30 cellular contexts compared by ENCODE assay signal in genomic region chr1:54928327-54928726, GRCh38. TPM values are rescaled to one million over a fixed set of nuclear protein-coding genes. Genes with fewer than 3 reads are reported as not detected.
DNase-seq lines count a peak whose midpoint lies in the region; ATAC-seq and TF ChIP-seq lines count a peak whose summit lies in the region.
"Had no signal": no experiment of that assay in that cellular context is flagged by ENCODE, and none has a peak within 500 bp of the region (broad histone marks: within the 10 kb centered on the region; RNA-seq: fewer than 3 reads in every experiment).

No MANE protein-coding gene starts in this region.

- no peak overlapping the region for H4K5ac ChIP-seq in mesendoderm (ENCODE audit: low read length)

- peaks cover 8% of the 10 kb centered on the region; the same call in 1 of the 2 replicates for H3F3A ChIP-seq in GM23248 (ENCODE audit: insufficient read depth)

- H4K8ac ChIP-seq in mesendoderm (ENCODE audit: low read depth, low read length) = no peak overlapping the region

- no peak overlapping the region for H3K27ac ChIP-seq in GM23248
- peak overlapping the region in 4 of 5 donors; percentile 51 to 64 (median 58) for H3K27ac ChIP-seq in adrenal gland
- peak overlapping the region in 8 of 10 donors; percentile 72 to 87 (median 76) for H3K27ac ChIP-seq in heart right ventricle
- H3K27ac ChIP-seq in mesendoderm (ENCODE audit: low read depth, low read length) = no peak overlapping the region
- H3K27ac ChIP-seq: BLaER1 treated with 17β-estradiol and CSF1 and Interleukin-3, amounts not matched to agents 10 nM and 100 nM; RWPE1 had no signal

- H3K4ac ChIP-seq in mesendoderm (ENCODE audit: low read depth, low read length) = no peak overlapping the region

- H3K4me1 ChIP-seq in GM23248 (ENCODE audit: insufficient read depth) = peaks cover 18% of the 10 kb centered on the region
- H3K4me1 ChIP-seq in adrenal gland (replicated peaks in 1 of 2) = peaks cover 18 to 19% of the 10 kb centered on the region in 2 donors
- peaks cover 10 to 37% (median 21%) of the 10 kb centered on the region in 9 donors for H3K4me1 ChIP-seq in heart right ventricle
- no peaks in the 10 kb centered on the region for H3K4me1 ChIP-seq in mesendoderm (ENCODE audit: control insufficient read depth, low read depth, low read length)
- H3K4me1 ChIP-seq: HAP-1 had no signal

- DNase-seq in GM23248 (peak; percentile 4), adrenal gland (peak in 3 of 7 donors; percentile 35 to 41 (median 35)), heart right ventricle (no peak), mesendoderm (no peak), NCI-H748 treated with DMSO at 0.1 percent for 48 hours (lab: John Stamatoyannopoulos, UW) (no peak), HEK293T (ENCODE audit: extremely low spot score) (no peak), NCI-H187 treated with DMSO at 0.1 percent for 48 hours (lab: John Stamatoyannopoulos, UW) (no peak)
- DNase-seq: activated CD4-positive, alpha-beta T cell treated with anti-CD3 and anti-CD28 coated beads for 36 hours; activated gamma-delta T cell; activated T-cell treated with anti-CD3 and anti-CD28 coated beads for 4 hours; COR-L47; DMS79 treated with DMSO at 0.1 percent for 48 hours; GF-D8; left colon; naive thymus-derived CD8-positive, alpha-beta T cell; NCI-H1105 treated with DMSO at 0.1 percent for 48 hours; NCI-H2029; NCI-H226; occipital lobe; stimulated activated CD4-positive, alpha-beta T cell treated with anti-CD3 and anti-CD28 coated beads, Interleukin-1b, Interleukin-23, amount 100 ng/mL, for 48 hours; T-helper 17 cell; trophoblast cell had no signal

- POLR2A ChIA-PET in HEK293T (lab: Yijun Ruan, JAX) = interaction anchor here (1.2 kb wide), 1 partner anchor 94 kb away, joined by 4 read pairs; no protein-coding TSS in a partner anchor

- H3K9me2 ChIP-seq in GM23248 (ENCODE audit: insufficient read depth) = no peaks in the 10 kb centered on the region

- no peak overlapping the region for H2BK120ac ChIP-seq in mesendoderm (ENCODE audit: low read depth, low read length)

- WGBS in GM23248 (ENCODE audit: low coverage in 1 of 2, low lambda C conversion rate in 2 of 2, missing lambda C conversion rate in 2 of 2), 2 experiments = 91 to 95% methylated on average over 2 of the region's 2 CpGs
- 61 to 79% (median 71%) methylated on average over 2 of the region's 2 CpGs for WGBS in adrenal gland, 4 donors
- 71 to 78% methylated on average over 2 of the region's 2 CpGs for WGBS in heart right ventricle, 2 donors
- WGBS in mesendoderm (ENCODE audit: extremely low coverage, insufficient coverage, low lambda C conversion rate) = no CpG with 5 or more reads among the region's 2 CpGs

- peak overlapping the region; percentile 22 for H3K56ac ChIP-seq in mesendoderm (ENCODE audit: low read length)

- no peaks in the 10 kb centered on the region for H3K79me2 ChIP-seq in GM23248 (ENCODE audit: insufficient read depth)
- H3K79me2 ChIP-seq in mesendoderm (ENCODE audit: control insufficient read depth, insufficient read depth, low read length) = no peaks in the 10 kb centered on the region

- H3K4me2 ChIP-seq in GM23248 (ENCODE audit: unreplicated experiment) (no peak overlapping the region), mesendoderm (ENCODE audit: low read length) (no peak overlapping the region)
- H3K4me2 ChIP-seq: smooth muscle cell had no signal

- H3K18ac ChIP-seq in mesendoderm (ENCODE audit: low read length) = no peak overlapping the region

- CTCF ChIA-PET in HEK293T (lab: Yijun Ruan, JAX) = interaction anchor here (1.4 kb wide), 1 partner anchor 12 kb away, joined by 3 read pairs; no protein-coding TSS in a partner anchor

- H2BK15ac ChIP-seq in mesendoderm (replicated peaks; ENCODE audit: low read depth) = no peak overlapping the region

- intact Hi-C loops in adrenal gland (cut with DNase I) (no loop called here), heart right ventricle (cut with DNase I) (no loop called here)

- no peak for TF ChIP-seq CTCF in adrenal gland (IDR thresholded peaks at IDR 0.05)
- no peak for TF ChIP-seq CTCF in heart right ventricle (IDR thresholded peaks at IDR 0.05)

- H3K36me3 ChIP-seq in GM23248 (ENCODE audit: low read depth) = no peaks in the 10 kb centered on the region
- H3K36me3 ChIP-seq in adrenal gland (replicated peaks in 1 of 2) = no peaks in the 10 kb centered on the region
- no peaks in the 10 kb centered on the region for H3K36me3 ChIP-seq in heart right ventricle
- no peaks in the 10 kb centered on the region for H3K36me3 ChIP-seq in mesendoderm (ENCODE audit: control insufficient read depth, insufficient read depth, low read length)
- H3K36me3 ChIP-seq: BLaER1 treated with 17β-estradiol and CSF1 and Interleukin-3, amounts not matched to agents 10 nM and 100 nM; HAP-1 had no signal

- H3K79me1 ChIP-seq in mesendoderm (ENCODE audit: low read length) = no peaks in the 10 kb centered on the region

- in situ Hi-C loops in GM23248 (cut with MboI) = no loop called here

- no peak for TF ChIP-seq POLR2A in adrenal gland (IDR thresholded peaks at IDR 0.05)

- no peak overlapping the region for H3K4me3 ChIP-seq in GM23248
- no peak overlapping the region for H3K4me3 ChIP-seq in adrenal gland
- no peak overlapping the region for H3K4me3 ChIP-seq in heart right ventricle
- H3K4me3 ChIP-seq in mesendoderm (ENCODE audit: low read length) = no peak overlapping the region
- H3K4me3 ChIP-seq: BLaER1 treated with 17β-estradiol and CSF1 and Interleukin-3, amounts not matched to agents 10 nM and 100 nM; HAP-1; smooth muscle cell had no signal

- no peak overlapping the region for H2AK5ac ChIP-seq in mesendoderm (ENCODE audit: low read length)

- H3K9me3 ChIP-seq in GM23248 (ENCODE audit: low read depth) (no peaks in the 10 kb centered on the region), adrenal gland (replicated peaks in 1 of 3) (no peaks in the 10 kb centered on the region), heart right ventricle (no peaks in the 10 kb centered on the region)
- H3K9me3 ChIP-seq: HAP-1 had no signal

- ATAC-seq in heart right ventricle = peak in 7 of 8 donors; percentile 18 to 79 (median 50)
- ATAC-seq in HG03095 (IDR thresholded peaks at IDR 0.05; ENCODE audit: unreplicated experiment) = no peak
- ATAC-seq: activated CD4-positive, alpha-beta T cell treated with anti-CD3 and anti-CD28 coated beads for 36 hours; left colon; naive thymus-derived CD8-positive, alpha-beta T cell; T-helper 17 cell had no signal

- no peaks in the 10 kb centered on the region for H4K20me1 ChIP-seq in GM23248 (ENCODE audit: insufficient read depth)
- H4K20me1 ChIP-seq: BLaER1 treated with 17β-estradiol and CSF1 and Interleukin-3, amounts not matched to agents 10 nM and 100 nM had no signal

- H2AFZ ChIP-seq in GM23248 = no peak overlapping the region

- no peaks in the 10 kb centered on the region for H3K27me3 ChIP-seq in GM23248 (replicated peaks; ENCODE audit: insufficient read depth)
- H3K27me3 ChIP-seq in adrenal gland = no peaks in the 10 kb centered on the region
- no peaks in the 10 kb centered on the region for H3K27me3 ChIP-seq in heart right ventricle
- no peaks in the 10 kb centered on the region for H3K27me3 ChIP-seq in mesendoderm (ENCODE audit: insufficient read depth, low read length, poor library complexity)
- H3K27me3 ChIP-seq: BLaER1 treated with 17β-estradiol and CSF1 and Interleukin-3, amounts not matched to agents 10 nM and 100 nM had no signal

- H3K9ac ChIP-seq in GM23248 (no peak overlapping the region), mesendoderm (ENCODE audit: low read length) (no peak overlapping the region)
- H3K9ac ChIP-seq: BLaER1 treated with 17β-estradiol and CSF1 and Interleukin-3, amounts not matched to agents 10 nM and 100 nM had no signal

- H2BK5ac ChIP-seq in mesendoderm (ENCODE audit: low read length) = no peak overlapping the region

- H3K23ac ChIP-seq in mesendoderm (ENCODE audit: low read length) = peak overlapping the region; percentile 51

TF ChIP-seq in HEK293T, 16 proteins besides CTCF, POLR2A, EP300 and RAD21:
- TF ChIP-seq CTBP1 (IDR thresholded peaks at IDR 0.05; ENCODE audit: borderline replicate concordance) = no peak
- TF ChIP-seq ARNT (IDR thresholded peaks at IDR 0.05) = no peak
- no peak for TF ChIP-seq FOXM1 (IDR thresholded peaks at IDR 0.05; ENCODE audit: borderline replicate concordance)
- TF ChIP-seq LEF1 (IDR thresholded peaks at IDR 0.05; ENCODE audit: borderline replicate concordance) = no peak
- TF ChIP-seq NFRKB (IDR thresholded peaks at IDR 0.05) = no peak
- no peak for TF ChIP-seq FOXA1 (IDR thresholded peaks at IDR 0.05)
- no peak for TF ChIP-seq HDGF (IDR thresholded peaks at IDR 0.05; ENCODE audit: borderline replicate concordance)
TF ChIP-seq in HEK293T: peak in this region for 0.

RNA-seq across cellular contexts. Expression of gene DHCR24, which starts 41.3 kb away (rescaled TPM):
- total RNA-seq in GM23248 (2014; rRNA removed; shearing (Covaris generic)) = 40.7 and 63.4 TPM in 2 replicates
- polyA plus RNA-seq in GM23248 (2016; fragmentation: Nextera tagmentation; extraction: Ambion mirVana) (42.5 and 44.1 TPM in 2 replicates), adrenal gland (1,000 to 10,000 TPM in 1 of 3 donors, 100 to 1,000 TPM in 2; 138 to 3,356 (median 348) TPM), heart right ventricle (10 to 100 TPM in 1 of 2 donors, 1 to 10 TPM in 1; 3.3 to 70.6 TPM)
- total RNA-seq in adrenal gland (1,000 to 10,000 TPM; 1,178 to 4,240 (median 2,741) TPM), heart right ventricle (10 to 100 TPM; 12.6 to 36.0 (median 15.0) TPM)
- polyA plus RNA-seq in mesendoderm (2013, experiment 1 of 2) = 466 TPM
- polyA plus RNA-seq in mesendoderm (2013, experiment 2 of 2) = 464 TPM

RNA-seq across cellular contexts. Expression of gene TMEM61, which starts 52.1 kb away (rescaled TPM):
- not detected in 2 replicates for total RNA-seq in GM23248 (2014; rRNA removed; shearing (Covaris generic))
- polyA plus RNA-seq in GM23248 (2016; fragmentation: Nextera tagmentation; extraction: Ambion mirVana) = not detected in 2 replicates
- total RNA-seq in adrenal gland = 10 to 100 TPM in 2 of 8 donors, 1 to 10 TPM in 6; 2.2 to 20.9 (median 8.0) TPM
- 1 to 10 TPM; 2.5 to 6.8 (median 3.7) TPM for polyA plus RNA-seq in adrenal gland
- under 1 TPM in 1 of 10 donors, not detected in 9; 0.37 TPM for total RNA-seq in heart right ventricle
- under 1 TPM in 1 of 2 donors, not detected in 1; 0.03 TPM for polyA plus RNA-seq in heart right ventricle
- 0.44 TPM for polyA plus RNA-seq in mesendoderm (2013, experiment 1 of 2)
- polyA plus RNA-seq in mesendoderm (2013, experiment 2 of 2) = 0.38 TPM
- total RNA-seq: activated CD4-positive, alpha-beta T cell treated with anti-CD3 and anti-CD28 coated beads for 36 hours; chondrocyte; endothelial cell of umbilical vein; naive thymus-derived CD8-positive, alpha-beta T cell; OCI-LY7; T-helper 17 cell had no signal
- polyA plus RNA-seq: endothelial cell of umbilical vein; naive thymus-derived CD8-positive, alpha-beta T cell had no signal

Comparison
In these comparisons a context has a peak if more than half of its experiments do, and no peak if none do; other contexts are left out.
1. H3K27ac ChIP-seq: peak in adrenal gland (4 of 5) and heart right ventricle (8 of 10); none in GM23248 (single experiment) and mesendoderm (single experiment).
2. RNA of gene DHCR24, which starts 41.3 kb away (total RNA-seq): 1,178 to 4,240 TPM in adrenal gland; 40.7 to 63.4 TPM in GM23248 and 12.6 to 36.0 TPM in heart right ventricle; every median in the first group is over 10 times any median in the second.